In genomic region chr3:72722930-72723726, GRCh38 we compare ENCODE assay signal across 8 cellular contexts.
A peak's percentile ranks its signal among the peaks of the same experiment; 100 is the strongest.
DNase-seq lines count a peak whose midpoint lies in the region; ATAC-seq, FAIRE-seq and TF ChIP-seq lines count a peak whose summit lies in the region.

No MANE protein-coding gene starts in this region.

- H2AFZ ChIP-seq in K562 (ENCODE audit: low read depth, low read length) (peak overlapping the region; percentile 14; the same call in 1 of the 2 replicates), Karpas-422 (ENCODE audit: low read length) (no peak overlapping the region)

- in situ Hi-C loops in K562 (cut with MboI): no loop called here

- H3K9ac ChIP-seq in K562 (ENCODE audit: insufficient read depth in 1 of 2, low read depth in 2 of 2, low read length in 2 of 2) (no peak overlapping the region), Karpas-422 (ENCODE audit: low read length) (no peak overlapping the region)

- H3K4me1 ChIP-seq in K562 (replicated peaks in 1 of 2; ENCODE audit: control insufficient read depth in 2 of 2, insufficient read depth in 2 of 2, low read length in 2 of 2) (peaks cover 0 to 2% of the 10 kb centered on the region in 2 experiments; a peak in 1 of 5 replicates), Karpas-422 (ENCODE audit: low read length) (no peaks in the 10 kb centered on the region), spleen (no peaks in the 10 kb centered on the region)
- no peaks in the 10 kb centered on the region for H3K4me1 ChIP-seq in CD8-positive, alpha-beta T cell (ENCODE audit: insufficient read depth, low read length)

- H4K20me1 ChIP-seq in K562 (replicated peaks; ENCODE audit: control insufficient read depth, insufficient read depth, low read length) (no peaks in the 10 kb centered on the region), Karpas-422 (ENCODE audit: insufficient read depth, low read depth, low read length) (no peaks in the 10 kb centered on the region)

- intact Hi-C loops in K562 (cut with micrococcal nuclease) (no loop called here), spleen (cut with DNase I; ENCODE audit: low total_unique reads) (no loop called here)
- intact Hi-C loops in CD8-positive, alpha-beta T cell (cut with DNase I, micrococcal nuclease): no loop called here

- H3K9me2 ChIP-seq in Karpas-422 (replicated peaks; ENCODE audit: insufficient read depth, low read length): no peaks in the 10 kb centered on the region

- H3K36me3 Mint-ChIP-seq in CD8-positive, alpha-beta T cell: no peaks in the 10 kb centered on the region

- H3K79me2 ChIP-seq in K562 (ENCODE audit: control insufficient read depth, insufficient read depth, low read length) (no peaks in the 10 kb centered on the region), Karpas-422 (ENCODE audit: low read length) (no peaks in the 10 kb centered on the region)

- no peak for FAIRE-seq in K562 (lab: Jason Lieb, UNC)

- no peak overlapping the region for H3K4me2 ChIP-seq in K562 (ENCODE audit: insufficient read depth, low read length)
- H3K4me2 ChIP-seq in Karpas-422 (ENCODE audit: low read depth, low read length, poor library complexity, severe bottlenecking): no peak overlapping the region

- no peak overlapping the region for H3K4me3 Mint-ChIP-seq in CD8-positive, alpha-beta T cell

- no peaks in the 10 kb centered on the region for H3K4me1 Mint-ChIP-seq in CD8-positive, alpha-beta T cell (ENCODE audit: low read depth)

- CTCF ChIA-PET in K562 (lab: Yijun Ruan, JAX; ENCODE audit: low intra/inter-chr PET ratio): no interaction called here
- CTCF ChIA-PET in CD8-positive, alpha-beta T cell (lab: Charles Lee): interaction anchor here (0.8 to 1.0 kb wide), 2 partner anchors 57 to 99 kb away, joined by 3 to 4 read pairs; no protein-coding TSS in a partner anchor

- TF ChIP-seq EP300 in K562 (IDR thresholded peaks at IDR 0.05; ENCODE audit: low read length): no peak

- DNase-seq in GM04503 (ENCODE audit: low read depth): peak; percentile 32
- no peak for DNase-seq in K562 (ENCODE audit: extremely low read depth in 1 of 4, low spot score in 3 of 4)
- peak; percentile 45 for DNase-seq in myocyte (ENCODE audit: low read depth)
- no peak for DNase-seq in CD8-positive, alpha-beta T cell
- no peak for DNase-seq in Karpas-422
- DNase-seq in spleen: no peak

- no peaks in the 10 kb centered on the region for H3K9me3 Mint-ChIP-seq in CD8-positive, alpha-beta T cell

- H3K36me3 ChIP-seq in K562 (ENCODE audit: control insufficient read depth, insufficient read depth, low read length): no peaks in the 10 kb centered on the region
- no peaks in the 10 kb centered on the region for H3K36me3 ChIP-seq in CD8-positive, alpha-beta T cell (ENCODE audit: insufficient read depth, low read length)
- H3K36me3 ChIP-seq in Karpas-422 (ENCODE audit: insufficient read depth, low read length): no peaks in the 10 kb centered on the region
- no peaks in the 10 kb centered on the region for H3K36me3 ChIP-seq in spleen

- POLR2A ChIA-PET in K562 (lab: Yijun Ruan, JAX): interaction anchor here (1.4 kb wide), 1 partner anchor 21 kb away, joined by 4 read pairs; no protein-coding TSS in a partner anchor
- POLR2A ChIA-PET in CD8-positive, alpha-beta T cell (lab: Charles Lee): interaction anchor here (0.7 kb wide), 1 partner anchor 421 kb away, joined by 3 read pairs; no protein-coding TSS in a partner anchor

- TF ChIP-seq POLR2A in K562 (conservative IDR thresholded peaks at IDR 0.05) (no peak), spleen (IDR thresholded peaks at IDR 0.05) (no peak)

- WGBS in K562 (ENCODE audit: insufficient coverage, low coverage, missing lambda C conversion rate): 41% methylated on average over 7 of the region's 8 CpGs
- WGBS in spleen, 5 donors: 67 to 76% (median 68%) methylated on average over 8 of the region's 8 CpGs

- TF ChIP-seq CTCF in K562 (IDR thresholded peaks at IDR 0.05 in 2 of 3, conservative IDR thresholded peaks at IDR 0.05 in 1 of 3; ENCODE audit: insufficient read depth in 2 of 3, low read depth in 1 of 3, low read length in 3 of 3) (no peak), spleen (IDR thresholded peaks at IDR 0.05 in 8 of 11, conservative IDR thresholded peaks at IDR 0.05 in 3 of 11) (no peak)
- no peak for TF ChIP-seq CTCF in CD8-positive, alpha-beta T cell (IDR thresholded peaks at IDR 0.05)

- BruUV-seq in K562 (replicated peaks; lab: Mats Ljungman, UMichigan): no TSS peak

- no peaks in the 10 kb centered on the region for H3K9me1 ChIP-seq in K562 (ENCODE audit: control insufficient read depth, insufficient read depth, low read length)

- ATAC-seq in HG02852 (IDR thresholded peaks at IDR 0.05; ENCODE audit: unreplicated experiment) (peak; percentile 77), K562 (no peak), HG03135 (IDR thresholded peaks at IDR 0.05; ENCODE audit: unreplicated experiment) (no peak)
- ATAC-seq in CD8-positive, alpha-beta T cell: no peak

- H3K27me3 ChIP-seq in K562 (ENCODE audit: control insufficient read depth in 2 of 2, insufficient read depth in 2 of 2, low read length in 2 of 2): 0 out of 5 replicates have a peak, but pooled peaks cover 0 to 4% of the 10 kb centered on the region in 2 experiments
- H3K27me3 ChIP-seq in CD8-positive, alpha-beta T cell (ENCODE audit: insufficient read depth, low read length): no peaks in the 10 kb centered on the region
- H3K27me3 ChIP-seq in Karpas-422 (ENCODE audit: low read length): no peaks in the 10 kb centered on the region
- peaks cover 0 to 5% (median 0%) of the 10 kb centered on the region in 7 donors for H3K27me3 ChIP-seq in spleen (replicated peaks in 1 of 7)

- H3K27ac ChIP-seq in K562 (ENCODE audit: extremely low read depth, low read depth, low read length) (no peak overlapping the region), Karpas-422 (ENCODE audit: low read length) (no peak overlapping the region), spleen (no peak overlapping the region)
- H3K27ac ChIP-seq in CD8-positive, alpha-beta T cell (ENCODE audit: low read depth, low read length): no peak overlapping the region

- H3K4me3 ChIP-seq in K562 (no peak overlapping the region), Karpas-422 (ENCODE audit: low read length) (no peak overlapping the region), spleen (no peak overlapping the region)
- H3K4me3 ChIP-seq in CD8-positive, alpha-beta T cell (ENCODE audit: low read depth, low read length): no peak overlapping the region

- H3K27ac Mint-ChIP-seq in CD8-positive, alpha-beta T cell: no peak overlapping the region

- TF ChIP-seq RAD21 in K562 (CRISPR knock-in tag; conservative IDR thresholded peaks at IDR 0.05 in 1 of 2, IDR thresholded peaks at IDR 0.05 in 1 of 2): no peak

- H3K9me3 ChIP-seq in K562 (replicated peaks; ENCODE audit: control insufficient read depth, insufficient read depth, low read depth, low read length): no peaks in the 10 kb centered on the region
- no peaks in the 10 kb centered on the region for H3K9me3 ChIP-seq in CD8-positive, alpha-beta T cell (ENCODE audit: low read length)
- no peaks in the 10 kb centered on the region for H3K9me3 ChIP-seq in Karpas-422 (ENCODE audit: low read length)
- no peaks in the 10 kb centered on the region for H3K9me3 ChIP-seq in spleen

- no peaks in the 10 kb centered on the region for H3K27me3 Mint-ChIP-seq in CD8-positive, alpha-beta T cell (ENCODE audit: low read depth)

TF ChIP-seq in K562, 482 proteins besides CTCF, POLR2A, EP300 and RAD21 (continues in another document):
- TF ChIP-seq ZNF764 (CRISPR knock-in tag; IDR thresholded peaks at IDR 0.05; ENCODE audit: low read depth) (no peak), SMARCC2 (IDR thresholded peaks at IDR 0.05; ENCODE audit: low read depth) (no peak), HMG20B (CRISPR knock-in tag; IDR thresholded peaks at IDR 0.05) (no peak), EP400 (IDR thresholded peaks at IDR 0.05) (no peak), PKNOX1 (IDR thresholded peaks at IDR 0.05) (peak; percentile 60), ATF3 (IDR thresholded peaks at IDR 0.05) (peak; percentile 10; the same call in 1 of the 2 replicates), ATF3 (CRISPR knock-in tag; conservative IDR thresholded peaks at IDR 0.05) (no peak), PBX2 (CRISPR knock-in tag; IDR thresholded peaks at IDR 0.05; ENCODE audit: low read depth) (no peak), PBX2 (tag; conservative IDR thresholded peaks at IDR 0.05; ENCODE audit: low read depth) (peak; percentile 51; the same call in 1 of the 2 replicates), BCL6 (CRISPR knock-in tag; IDR thresholded peaks at IDR 0.05) (no peak)

Comparison
In these comparisons a context has a peak if more than half of its experiments do, and no peak if none do; other contexts are left out.
1. DNase-seq: peak in GM04503 (single experiment) and myocyte (single experiment); none in K562 (0 of 4), CD8-positive, alpha-beta T cell (0 of 7), Karpas-422 (single experiment) and spleen (single experiment).